ENCODE assay signal across 22 cellular contexts in genomic region chr2:40859617-40860016, GRCh38.
"Had no signal": no experiment of that assay in that cellular context is flagged by ENCODE, and none has a peak within 500 bp of the region (broad histone marks: within the 10 kb centered on the region; RNA-seq: fewer than 3 reads in every experiment).

No MANE protein-coding gene starts in this region.

- H3K4me3 ChIP-seq: body of pancreas, heart left ventricle, skin epidermis, tibial nerve, uterus had no signal

- H3K27ac ChIP-seq: body of pancreas, heart left ventricle, skin epidermis, tibial nerve, uterus had no signal

- H3K27me3 ChIP-seq: body of pancreas, heart left ventricle, tibial nerve, uterus had no signal

- H3K4me1 ChIP-seq: body of pancreas, heart left ventricle, tibial nerve, uterus had no signal

- H3K9me3 ChIP-seq: body of pancreas, uterus had no signal

- ATAC-seq: body of pancreas; heart left ventricle; left ventricle myocardium superior; natural killer cell treated with Interleukin-12 subunit alpha and Interleukin-12 subunit beta and Interleukin-15 and Interleukin-18, amount 100 ng/mL, for 72 hours; right cardiac atrium had no signal

- H3K36me3 ChIP-seq: heart left ventricle, tibial nerve, uterus had no signal

- DNase-seq: activated CD4-positive, alpha-beta T cell treated with anti-CD3 and anti-CD28 coated beads, Interleukin-2, amount 50 U/mL, for 1 hour; activated CD4-positive, CD25-positive, alpha-beta regulatory T cell; activated CD8-positive, alpha-beta memory T cell treated with anti-CD3 and anti-CD28 coated beads for 24 hours; activated naive CD8-positive, alpha-beta T cell treated with anti-CD3 and anti-CD28 coated beads for 36 hours; amygdala; body of pancreas; cortex of kidney; effector CD8-positive, alpha-beta T cell; foreskin melanocyte; heart left ventricle; left ventricle myocardium superior; mesenchymal stem cell; nucleus accumbens; right cardiac atrium; stimulated activated CD4-positive, alpha-beta T cell treated with anti-CD3 and anti-CD28 coated beads, Interleukin-4, amount 100 ng/mL, for 4 hours; stimulated activated CD8-positive, alpha-beta memory T cell treated with anti-CD3 and anti-CD28 coated beads, Interleukin-4, amount 100 ng/mL, for 48 hours; stimulated activated naive CD4-positive, alpha-beta T cell treated with Interleukin-2 at 50 U/mL for 16 hours; substantia nigra; uterus had no signal
